ENCODE assay signal across 1 cellular context in genomic region chr3:67529915-67530314, GRCh38.
TF ChIP-seq lines count a peak whose summit lies in the region.

No MANE protein-coding gene starts in this region.

TF ChIP-seq in GM23338, 12 proteins besides CTCF, POLR2A, EP300 and RAD21 (continued from another document):
- TF ChIP-seq, protein P1, sequence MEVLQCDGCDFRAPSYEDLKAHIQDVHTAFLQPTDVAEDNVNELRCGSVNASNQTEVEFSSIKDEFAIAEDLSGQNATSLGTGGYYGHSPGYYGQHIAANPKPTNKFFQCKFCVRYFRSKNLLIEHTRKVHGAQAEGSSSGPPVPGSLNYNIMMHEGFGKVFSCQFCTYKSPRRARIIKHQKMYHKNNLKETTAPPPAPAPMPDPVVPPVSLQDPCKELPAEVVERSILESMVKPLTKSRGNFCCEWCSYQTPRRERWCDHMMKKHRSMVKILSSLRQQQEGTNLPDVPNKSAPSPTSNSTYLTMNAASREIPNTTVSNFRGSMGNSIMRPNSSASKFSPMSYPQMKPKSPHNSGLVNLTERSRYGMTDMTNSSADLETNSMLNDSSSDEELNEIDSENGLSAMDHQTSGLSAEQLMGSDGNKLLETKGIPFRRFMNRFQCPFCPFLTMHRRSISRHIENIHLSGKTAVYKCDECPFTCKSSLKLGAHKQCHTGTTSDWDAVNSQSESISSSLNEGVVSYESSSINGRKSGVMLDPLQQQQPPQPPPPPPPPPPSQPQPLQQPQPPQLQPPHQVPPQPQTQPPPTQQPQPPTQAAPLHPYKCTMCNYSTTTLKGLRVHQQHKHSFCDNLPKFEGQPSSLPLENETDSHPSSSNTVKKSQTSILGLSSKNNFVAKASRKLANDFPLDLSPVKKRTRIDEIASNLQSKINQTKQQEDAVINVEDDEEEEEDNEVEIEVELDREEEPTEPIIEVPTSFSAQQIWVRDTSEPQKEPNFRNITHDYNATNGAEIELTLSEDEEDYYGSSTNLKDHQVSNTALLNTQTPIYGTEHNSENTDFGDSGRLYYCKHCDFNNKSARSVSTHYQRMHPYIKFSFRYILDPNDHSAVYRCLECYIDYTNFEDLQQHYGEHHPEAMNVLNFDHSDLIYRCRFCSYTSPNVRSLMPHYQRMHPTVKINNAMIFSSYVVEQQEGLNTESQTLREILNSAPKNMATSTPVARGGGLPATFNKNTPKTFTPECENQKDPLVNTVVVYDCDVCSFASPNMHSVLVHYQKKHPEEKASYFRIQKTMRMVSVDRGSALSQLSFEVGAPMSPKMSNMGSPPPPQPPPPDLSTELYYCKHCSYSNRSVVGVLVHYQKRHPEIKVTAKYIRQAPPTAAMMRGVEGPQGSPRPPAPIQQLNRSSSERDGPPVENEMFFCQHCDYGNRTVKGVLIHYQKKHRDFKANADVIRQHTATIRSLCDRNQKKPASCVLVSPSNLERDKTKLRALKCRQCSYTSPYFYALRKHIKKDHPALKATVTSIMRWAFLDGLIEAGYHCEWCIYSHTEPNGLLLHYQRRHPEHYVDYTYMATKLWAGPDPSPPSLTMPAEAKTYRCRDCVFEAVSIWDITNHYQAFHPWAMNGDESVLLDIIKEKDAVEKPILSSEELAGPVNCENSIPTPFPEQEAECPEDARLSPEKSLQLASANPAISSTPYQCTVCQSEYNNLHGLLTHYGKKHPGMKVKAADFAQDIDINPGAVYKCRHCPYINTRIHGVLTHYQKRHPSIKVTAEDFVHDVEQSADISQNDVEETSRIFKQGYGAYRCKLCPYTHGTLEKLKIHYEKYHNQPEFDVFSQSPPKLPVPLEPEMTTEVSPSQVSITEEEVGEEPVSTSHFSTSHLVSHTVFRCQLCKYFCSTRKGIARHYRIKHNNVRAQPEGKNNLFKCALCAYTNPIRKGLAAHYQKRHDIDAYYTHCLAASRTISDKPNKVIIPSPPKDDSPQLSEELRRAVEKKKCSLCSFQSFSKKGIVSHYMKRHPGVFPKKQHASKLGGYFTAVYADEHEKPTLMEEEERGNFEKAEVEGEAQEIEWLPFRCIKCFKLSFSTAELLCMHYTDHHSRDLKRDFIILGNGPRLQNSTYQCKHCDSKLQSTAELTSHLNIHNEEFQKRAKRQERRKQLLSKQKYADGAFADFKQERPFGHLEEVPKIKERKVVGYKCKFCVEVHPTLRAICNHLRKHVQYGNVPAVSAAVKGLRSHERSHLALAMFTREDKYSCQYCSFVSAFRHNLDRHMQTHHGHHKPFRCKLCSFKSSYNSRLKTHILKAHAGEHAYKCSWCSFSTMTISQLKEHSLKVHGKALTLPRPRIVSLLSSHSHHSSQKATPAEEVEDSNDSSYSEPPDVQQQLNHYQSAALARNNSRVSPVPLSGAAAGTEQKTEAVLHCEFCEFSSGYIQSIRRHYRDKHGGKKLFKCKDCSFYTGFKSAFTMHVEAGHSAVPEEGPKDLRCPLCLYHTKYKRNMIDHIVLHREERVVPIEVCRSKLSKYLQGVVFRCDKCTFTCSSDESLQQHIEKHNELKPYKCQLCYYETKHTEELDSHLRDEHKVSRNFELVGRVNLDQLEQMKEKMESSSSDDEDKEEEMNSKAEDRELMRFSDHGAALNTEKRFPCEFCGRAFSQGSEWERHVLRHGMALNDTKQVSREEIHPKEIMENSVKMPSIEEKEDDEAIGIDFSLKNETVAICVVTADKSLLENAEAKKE (CRISPR knock-in tag; IDR thresholded peaks at IDR 0.05): no peak
- no peak for TF ChIP-seq CREB1 (CRISPR knock-in tag; IDR thresholded peaks at IDR 0.05; ENCODE audit: low read depth)
- no peak for TF ChIP-seq STAT1 (IDR thresholded peaks at IDR 0.05; ENCODE audit: unreplicated experiment)
- TF ChIP-seq EZH2phosphoT487 (IDR thresholded peaks at IDR 0.05; ENCODE audit: unreplicated experiment): no peak
TF ChIP-seq in GM23338: peak in this region for 0.
